ENCODE assay signal across 12 cellular contexts in genomic region chr1:169024800-169025253, GRCh38.
DNase-seq lines count a peak whose midpoint lies in the region; ATAC-seq and TF ChIP-seq lines count a peak whose summit lies in the region.
"Had no signal": no experiment of that assay in that cellular context is flagged by ENCODE, and none has a peak within 500 bp of the region (broad histone marks: within the 10 kb centered on the region; RNA-seq: fewer than 3 reads in every experiment).

No MANE protein-coding gene starts in this region.

- no peaks in the 10 kb centered on the region for H3K9me3 ChIP-seq in spleen

- no peak overlapping the region for H3K4me3 Mint-ChIP-seq in nephron
- H3K4me3 Mint-ChIP-seq: activated naive CD8-positive, alpha-beta T cell treated with anti-CD3 and anti-CD28 coated beads, Interleukin-2, amount 10 ng/mL, durations not matched to agents 7 days and 5 days had no signal

- no peaks in the 10 kb centered on the region for H3K36me3 Mint-ChIP-seq in nephron (ENCODE audit: low read depth)
- H3K36me3 Mint-ChIP-seq: activated naive CD8-positive, alpha-beta T cell treated with anti-CD3 and anti-CD28 coated beads, Interleukin-2, amount 10 ng/mL, durations not matched to agents 7 days and 5 days had no signal

- no peaks in the 10 kb centered on the region for H3K9me3 Mint-ChIP-seq in nephron
- H3K9me3 Mint-ChIP-seq: activated naive CD8-positive, alpha-beta T cell treated with anti-CD3 and anti-CD28 coated beads, Interleukin-2, amount 10 ng/mL, durations not matched to agents 7 days and 5 days had no signal

- no peak overlapping the region for H3K27ac ChIP-seq in spleen

- TF ChIP-seq CTCF in nephron (IDR thresholded peaks at IDR 0.05; ENCODE audit: unreplicated experiment in 3 of 3) (no peak), spleen (IDR thresholded peaks at IDR 0.05 in 8 of 11, conservative IDR thresholded peaks at IDR 0.05 in 3 of 11) (no peak)

- H3K4me1 ChIP-seq in spleen = no peaks in the 10 kb centered on the region

- peak overlapping the region; percentile 94 to 98 (median 97) for H3K27ac Mint-ChIP-seq in nephron
- H3K27ac Mint-ChIP-seq: activated naive CD8-positive, alpha-beta T cell treated with anti-CD3 and anti-CD28 coated beads, Interleukin-2, amount 10 ng/mL, durations not matched to agents 7 days and 5 days had no signal

- peaks cover 0 to 9% (median 0%) of the 10 kb centered on the region in 7 donors for H3K27me3 ChIP-seq in spleen (replicated peaks in 1 of 7)

- peaks cover 12% of the 10 kb centered on the region for H3K4me1 Mint-ChIP-seq in nephron
- H3K4me1 Mint-ChIP-seq: activated naive CD8-positive, alpha-beta T cell treated with anti-CD3 and anti-CD28 coated beads, Interleukin-2, amount 10 ng/mL, durations not matched to agents 7 days and 5 days had no signal

- intact Hi-C loops in spleen (cut with DNase I; ENCODE audit: low total_unique reads) = no loop called here

- no peaks in the 10 kb centered on the region for H3K36me3 ChIP-seq in spleen

- ATAC-seq in GM18873 (IDR thresholded peaks at IDR 0.05; ENCODE audit: low FRiP score, unreplicated experiment) (peak; percentile 95), GM21786 (IDR thresholded peaks at IDR 0.05; ENCODE audit: unreplicated experiment) (peak; percentile 95), HG03354 (IDR thresholded peaks at IDR 0.05; ENCODE audit: poor library complexity, severe bottlenecking, unreplicated experiment) (peak; percentile 88)

- H3K27me3 Mint-ChIP-seq in nephron (ENCODE audit: low read depth) = no peaks in the 10 kb centered on the region

- WGBS in spleen, 5 donors = 68 to 92% (median 83%) methylated on average over 1 of the region's 1 CpG

- H3K4me3 ChIP-seq in spleen = no peak overlapping the region

- DNase-seq in spleen = no peak
- DNase-seq in activated CD4-positive, alpha-beta T cell treated with anti-CD3 and anti-CD28 coated beads, Interleukin-2, amount 50 U/mL, for 48 hours = no peak
- no peak for DNase-seq in MV-4-11 (lab: John Stamatoyannopoulos, UW)
- DNase-seq in hypothalamus (lab: John Stamatoyannopoulos, UW) = no peak
- DNase-seq: activated CD4-positive, alpha-beta T cell treated with anti-CD3 and anti-CD28 coated beads for 1 hour; activated naive CD8-positive, alpha-beta T cell treated with anti-CD3 and anti-CD28 coated beads, Interleukin-2, amount 10 ng/mL, durations not matched to agents 7 days and 5 days; effector CD4-positive, alpha-beta T cell; NCI-H1417 had no signal

- no peak for TF ChIP-seq POLR2A in spleen (IDR thresholded peaks at IDR 0.05)
